Comparison of ENCODE assay signal across 12 cellular contexts in the genomic region with DNA sequence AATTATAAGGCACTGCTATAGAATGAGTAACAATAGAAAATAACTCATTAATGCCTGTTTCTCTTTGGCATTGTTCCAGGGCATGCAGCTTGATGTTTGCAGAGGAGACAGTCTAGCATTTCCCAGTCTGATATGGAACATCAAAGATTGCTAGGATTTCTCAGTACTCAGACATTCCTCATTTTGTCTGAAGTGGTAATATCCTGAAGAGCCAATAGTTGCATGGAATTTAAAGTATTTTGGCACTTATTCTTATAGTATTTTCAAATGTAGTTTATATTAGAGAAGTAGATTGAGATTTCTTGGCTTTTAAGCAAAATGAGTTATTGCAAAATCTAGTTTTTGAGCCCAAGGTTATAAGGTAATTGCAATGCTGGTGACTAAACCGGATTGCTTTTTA.
DNase-seq lines count a peak whose midpoint lies in the region; TF ChIP-seq lines count a peak whose summit lies in the region.
"Had no signal": no experiment of that assay in that cellular context is flagged by ENCODE, and none has a peak within 500 bp of the region (broad histone marks: within the 10 kb centered on the region; RNA-seq: fewer than 3 reads in every experiment).

No MANE protein-coding gene starts in this region.

- no peaks in the 10 kb centered on the region for H3K9me3 Mint-ChIP-seq in mesothelial cell of epicardium

- DNase-seq in DMS53 (lab: John Stamatoyannopoulos, UW), result peak; percentile 47
- peak in 2 of 3 experiments; percentile 51 to 91 for DNase-seq in NCI-H1417 (lab: John Stamatoyannopoulos, UW)
- peak; percentile 78 for DNase-seq in astrocyte of the hippocampus (ENCODE audit: low read depth, low spot score)
- DNase-seq in mesothelial cell of epicardium (ENCODE audit: low spot score in 2 of 2, unreplicated experiment in 2 of 2), result no peak
- no peak for DNase-seq in SK-N-DZ (ENCODE audit: low spot score)
- no peak for DNase-seq in ecto neural progenitor cell (ENCODE audit: low spot score)
- DNase-seq in NAMALWA (ENCODE audit: low spot score), result no peak
- DNase-seq in COLO668 (lab: John Stamatoyannopoulos, UW; ENCODE audit: unreplicated experiment), result no peak
- DNase-seq: activated CD8-positive, alpha-beta memory T cell treated with anti-CD3 and anti-CD28 coated beads, Interleukin-2, amount 50 U/mL, for 48 hours; anterior cingulate cortex; Calu3; stomach had no signal

- no peak overlapping the region for H3K4me3 Mint-ChIP-seq in mesothelial cell of epicardium

- TF ChIP-seq CTCF in mesothelial cell of epicardium (IDR thresholded peaks at IDR 0.05; ENCODE audit: unreplicated experiment), result no peak

- H3K27me3 Mint-ChIP-seq in mesothelial cell of epicardium (ENCODE audit: low read depth), result no peaks in the 10 kb centered on the region

- H3K27ac Mint-ChIP-seq in mesothelial cell of epicardium, result peak overlapping the region; percentile 40

- H3K36me3 Mint-ChIP-seq in mesothelial cell of epicardium, result no peaks in the 10 kb centered on the region

- peaks cover 22% of the 10 kb centered on the region for H3K4me1 Mint-ChIP-seq in mesothelial cell of epicardium

Comparison
In these comparisons a context has a peak if more than half of its experiments do, and no peak if none do; other contexts are left out.
1. DNase-seq: peak in DMS53 (single experiment), NCI-H1417 (2 of 3) and astrocyte of the hippocampus (single experiment); none in mesothelial cell of epicardium (0 of 2), SK-N-DZ (single experiment), ecto neural progenitor cell (single experiment), NAMALWA (single experiment) and COLO668 (single experiment).